Comparison of ENCODE assay signal across 9 cellular contexts in genomic region chr6:169250660-169251059, GRCh38. TPM values are rescaled to one million over a fixed set of nuclear protein-coding genes. Genes with fewer than 3 reads are reported as not detected.
A peak's percentile ranks its signal among the peaks of the same experiment; 100 is the strongest.
DNase-seq lines count a peak whose midpoint lies in the region; ATAC-seq and TF ChIP-seq lines count a peak whose summit lies in the region.
"Had no signal": no experiment of that assay in that cellular context is flagged by ENCODE, and none has a peak within 500 bp of the region (broad histone marks: within the 10 kb centered on the region; RNA-seq: fewer than 3 reads in every experiment).

No MANE protein-coding gene starts in this region.

- H3K36me3 ChIP-seq in vagina, result peaks cover 0 to 24% of the 10 kb centered on the region in 2 donors

- H3K36me3 Mint-ChIP-seq in stimulated activated naive B cell treated with anti-CD40 and anti-IgM and Interleukin-4, amounts not matched to agents 10 μg/mL and 1 μg/mL and 100 μg/mL, for 72 hours, result peaks cover 0 to under 1% of the 10 kb centered on the region in 2 donors
- H3K36me3 Mint-ChIP-seq in activated CD4-positive, alpha-beta memory T cell treated with anti-CD3 and anti-CD28 coated beads for 36 hours, result no peaks in the 10 kb centered on the region

- H3K27ac Mint-ChIP-seq in stimulated activated naive B cell treated with anti-CD40 and anti-IgM and Interleukin-4, amounts not matched to agents 10 μg/mL and 1 μg/mL and 100 μg/mL, for 72 hours, result no peak overlapping the region
- no peak overlapping the region for H3K27ac Mint-ChIP-seq in activated CD4-positive, alpha-beta memory T cell treated with anti-CD3 and anti-CD28 coated beads for 36 hours

- POLR2A ChIA-PET in activated CD4-positive, alpha-beta memory T cell treated with anti-CD3 and anti-CD28 coated beads for 36 hours (lab: Charles Lee), result no interaction called here

- H3K27me3 Mint-ChIP-seq in stimulated activated naive B cell treated with anti-CD40 and anti-IgM and Interleukin-4, amounts not matched to agents 10 μg/mL and 1 μg/mL and 100 μg/mL, for 72 hours, result peaks cover 54% of the 10 kb centered on the region in 2 donors
- peaks cover 41% of the 10 kb centered on the region for H3K27me3 Mint-ChIP-seq in activated CD4-positive, alpha-beta memory T cell treated with anti-CD3 and anti-CD28 coated beads for 36 hours

- H3K27me3 ChIP-seq in layer of hippocampus (ENCODE audit: control insufficient read depth, insufficient read depth, low read length) (no peaks in the 10 kb centered on the region), vagina (no peaks in the 10 kb centered on the region)

- H3K4me3 ChIP-seq in vagina, result peak overlapping the region; percentile 51 to 52

- no peak for TF ChIP-seq CTCF in vagina (IDR thresholded peaks at IDR 0.05)

- DNase-seq in Right ventricle myocardium superior (no peak), cardiac septum (ENCODE audit: low spot score) (no peak), caudate nucleus (lab: John Stamatoyannopoulos, UW) (peak in 58 of 61 donors; percentile 24 to 93 (median 70)), vagina (ENCODE audit: extremely low spot score in 2 of 2) (no peak), DMS79 (lab: John Stamatoyannopoulos, UW) (no peak)
- no peak for DNase-seq in stimulated activated naive B cell treated with anti-CD40 and anti-IgM and Interleukin-4, amounts not matched to agents 10 μg/mL and 1 μg/mL and 100 μg/mL, for 72 hours
- DNase-seq in activated CD4-positive, alpha-beta memory T cell treated with anti-CD3 and anti-CD28 coated beads for 36 hours, result no peak

- H3K9me3 ChIP-seq in vagina, result no peaks in the 10 kb centered on the region

- intact Hi-C loops in Right ventricle myocardium superior (cut with DNase I), result no loop called here
- intact Hi-C loops in cardiac septum (cut with DNase I), result no loop called here
- intact Hi-C loops in vagina (cut with DNase I), result no loop called here
- intact Hi-C loops in activated CD4-positive, alpha-beta memory T cell treated with anti-CD3 and anti-CD28 coated beads for 36 hours (cut with micrococcal nuclease), result no loop called here

- ATAC-seq in Right ventricle myocardium superior (ENCODE audit: poor library complexity), result peak; percentile 35
- no peak for ATAC-seq in stimulated activated naive B cell treated with anti-CD40 and anti-IgM and Interleukin-4, amounts not matched to agents 10 μg/mL and 1 μg/mL and 100 μg/mL, for 72 hours (replicated peaks)

- H3K4me1 ChIP-seq in vagina, result peaks cover 43% of the 10 kb centered on the region

- H3K4me3 Mint-ChIP-seq in stimulated activated naive B cell treated with anti-CD40 and anti-IgM and Interleukin-4, amounts not matched to agents 10 μg/mL and 1 μg/mL and 100 μg/mL, for 72 hours, result no peak overlapping the region
- no peak overlapping the region for H3K4me3 Mint-ChIP-seq in activated CD4-positive, alpha-beta memory T cell treated with anti-CD3 and anti-CD28 coated beads for 36 hours

- CTCF ChIA-PET in activated CD4-positive, alpha-beta memory T cell treated with anti-CD3 and anti-CD28 coated beads for 36 hours (lab: Charles Lee), result no interaction called here

- H3K27ac ChIP-seq in caudate nucleus (ENCODE audit: low read depth, low read length) (peak overlapping the region; percentile 93), layer of hippocampus (ENCODE audit: low read depth, low read length) (peak overlapping the region; percentile 89), vagina (peak overlapping the region; percentile 87)
- H3K27ac ChIP-seq: C4-2B had no signal

- peaks cover 21 to 24% of the 10 kb centered on the region in 2 donors for H3K4me1 Mint-ChIP-seq in stimulated activated naive B cell treated with anti-CD40 and anti-IgM and Interleukin-4, amounts not matched to agents 10 μg/mL and 1 μg/mL and 100 μg/mL, for 72 hours
- H3K4me1 Mint-ChIP-seq in activated CD4-positive, alpha-beta memory T cell treated with anti-CD3 and anti-CD28 coated beads for 36 hours (ENCODE audit: low read depth), result peaks cover 21% of the 10 kb centered on the region

- H3K9me3 Mint-ChIP-seq in stimulated activated naive B cell treated with anti-CD40 and anti-IgM and Interleukin-4, amounts not matched to agents 10 μg/mL and 1 μg/mL and 100 μg/mL, for 72 hours, result peaks cover 2 to 8% of the 10 kb centered on the region in 2 donors
- H3K9me3 Mint-ChIP-seq in activated CD4-positive, alpha-beta memory T cell treated with anti-CD3 and anti-CD28 coated beads for 36 hours, result peaks cover 2% of the 10 kb centered on the region

- peak in 1 of 2 donors; percentile 35 for TF ChIP-seq POLR2A in vagina (IDR thresholded peaks at IDR 0.05)

RNA-seq across cellular contexts. Expression of gene THBS2, which starts 3.0 kb away (rescaled TPM):
- total RNA-seq in Right ventricle myocardium superior (8.6 TPM), cardiac septum (28.8 TPM), vagina (86.4 TPM)
- total RNA-seq in activated CD4-positive, alpha-beta memory T cell treated with anti-CD3 and anti-CD28 coated beads for 36 hours, result not detected

Comparison
In these comparisons a context has a peak if more than half of its experiments do, and no peak if none do; other contexts are left out.
1. DNase-seq: peak in caudate nucleus (58 of 61); none in Right ventricle myocardium superior (single experiment), cardiac septum (single experiment), vagina (0 of 2), stimulated activated naive B cell treated with anti-CD40 and anti-IgM and Interleukin-4, amounts not matched to agents 10 μg/mL and 1 μg/mL and 100 μg/mL, for 72 hours (single experiment), DMS79 (single experiment) and activated CD4-positive, alpha-beta memory T cell treated with anti-CD3 and anti-CD28 coated beads for 36 hours (single experiment).
2. Peak in every context shown above with its lines, with median percentiles within 50 percentile points of each other: H3K27ac ChIP-seq.